In the genomic region with DNA sequence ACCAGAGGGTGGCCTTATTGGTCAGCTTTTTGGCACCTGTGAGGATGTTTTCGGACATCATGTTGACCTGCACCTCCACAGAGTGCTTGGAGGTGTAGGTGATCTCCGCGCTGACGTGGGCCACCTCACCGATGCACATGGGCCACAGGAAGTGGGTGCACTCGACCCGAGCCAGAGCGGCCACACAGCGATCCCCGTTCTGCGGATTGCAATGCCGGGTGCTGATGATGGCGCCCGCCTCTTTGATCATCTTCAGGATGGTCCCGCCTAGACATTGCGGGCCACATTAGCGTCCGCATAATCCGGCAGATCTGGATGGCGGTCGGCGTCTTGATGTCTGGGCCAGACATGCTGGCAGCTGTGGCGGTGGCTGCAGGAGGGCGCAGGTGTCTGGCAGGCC, we compare ENCODE assay signal across 23 cellular contexts.
"Had no signal": no experiment of that assay in that cellular context is flagged by ENCODE, and none has a peak within 500 bp of the region (broad histone marks: within the 10 kb centered on the region; RNA-seq: fewer than 3 reads in every experiment).

No MANE protein-coding gene starts in this region.

- FAIRE-seq: HepG2, K562 had no signal

- ATAC-seq: HepG2, K562, Panc1, PC-3, SK-N-SH treated with all-trans-retinoic acid at 6 μM for 48 hours had no signal

- H3K4me1 Mint-ChIP-seq: IgD-negative memory B cell had no signal

- H3K27ac ChIP-seq: KMS-11, RWPE1 had no signal

- H3K27me3 Mint-ChIP-seq: IgD-negative memory B cell had no signal

- H3K4me3 Mint-ChIP-seq: IgD-negative memory B cell had no signal

- H3K4me2 ChIP-seq: KMS-11 had no signal

- H3K4me3 ChIP-seq: K562 had no signal

- H3K9me3 Mint-ChIP-seq: IgD-negative memory B cell had no signal

- H3K9ac ChIP-seq: KMS-11 had no signal

- DNase-seq: Kasumi-1, MM.1S, NCI-H1092 treated with DMSO at 0.1 percent for 48 hours, NCI-H1436, NCI-H187, NCI-H2029, NCI-H2081 treated with DMSO at 0.1 percent for 48 hours, NCI-H2171, NCI-H226, NCI-H446, NCI-H510A, NCI-H524 treated with DMSO at 0.1 percent for 48 hours, NCI-H69, NCI-H774, PC-3, SHP77 had no signal
